In genomic region chr22:35470903-35471321, GRCh38 we compare ENCODE assay signal across 15 cellular contexts.
DNase-seq lines count a peak whose midpoint lies in the region; ATAC-seq and TF ChIP-seq lines count a peak whose summit lies in the region.
"Had no signal": no experiment of that assay in that cellular context is flagged by ENCODE, and none has a peak within 500 bp of the region (broad histone marks: within the 10 kb centered on the region; RNA-seq: fewer than 3 reads in every experiment).

No MANE protein-coding gene starts in this region.

- H3K27ac ChIP-seq in GM23338 (ENCODE audit: low read depth) (no peak overlapping the region), IMR-90 (ENCODE audit: insufficient read depth, low read length) (no peak overlapping the region), mesenchymal stem cell (ENCODE audit: low read length, poor library complexity, severe bottlenecking) (no peak overlapping the region), adrenal gland (peak overlapping the region in 1 of 5 donors; percentile 62)
- H3K27ac ChIP-seq in naive thymus-derived CD4-positive, alpha-beta T cell (ENCODE audit: low read depth, low read length), result no peak overlapping the region
- H3K27ac ChIP-seq: esophagus squamous epithelium had no signal

- in situ Hi-C loops in IMR-90 (cut with MboI; ENCODE audit: low sequenced_read_pairs), result no loop called here

- H2AFZ ChIP-seq in GM23338 (no peak overlapping the region), IMR-90 (replicated peaks; ENCODE audit: low read length, poor library complexity) (peak overlapping the region; percentile 65), mesenchymal stem cell (ENCODE audit: low read depth, low read length) (no peak overlapping the region)

- dilution Hi-C loops in IMR-90 (cut with HindIII; ENCODE audit: low sequenced_read_pairs, unreplicated experiment), result no loop called here

- H3K79me1 ChIP-seq in IMR-90 (ENCODE audit: low read depth in 1 of 2, low read length in 2 of 2) (no peaks in the 10 kb centered on the region), mesenchymal stem cell (replicated peaks; ENCODE audit: low read length, poor library complexity, severe bottlenecking) (no peaks in the 10 kb centered on the region)

- peak; percentile 37 to 38; a peak in 3 of 4 replicates for TF ChIP-seq CTCF in GM23338 (conservative IDR thresholded peaks at IDR 0.05; ENCODE audit: low read depth in 2 of 2)
- TF ChIP-seq CTCF in IMR-90 (conservative IDR thresholded peaks at IDR 0.05; ENCODE audit: low read depth, low read length), result peak; percentile 18; the same call in 1 of the 2 replicates
- TF ChIP-seq CTCF in WTC11 (IDR thresholded peaks at IDR 0.05), result no peak
- no peak for TF ChIP-seq CTCF in adrenal gland (IDR thresholded peaks at IDR 0.05)

- H4K8ac ChIP-seq in IMR-90 (ENCODE audit: low read depth in 2 of 2, low read length in 2 of 2) (no peak overlapping the region; a peak in 1 of 4 replicates), mesenchymal stem cell (ENCODE audit: low read length) (peak overlapping the region; percentile 27)

- WGBS in IMR-90 (ENCODE audit: extremely low coverage in 2 of 2, insufficient read length in 1 of 2), 2 experiments, result no CpG with 5 or more reads among the region's 6 CpGs
- WGBS in mesenchymal stem cell, result 60% methylated on average over 5 of the region's 6 CpGs
- 84 to 93% (median 87%) methylated on average over 6 of the region's 6 CpGs for WGBS in adrenal gland, 4 donors

- no peak for ATAC-seq in GM23338
- ATAC-seq in IMR-90 (ENCODE audit: low read depth), result no peak
- ATAC-seq in WTC11, result peak; percentile 59
- no peak for ATAC-seq in naive thymus-derived CD4-positive, alpha-beta T cell
- no peak for ATAC-seq in GM21619 (IDR thresholded peaks at IDR 0.05; ENCODE audit: unreplicated experiment)
- ATAC-seq: left colon had no signal

- no peak overlapping the region for H3K27ac Mint-ChIP-seq in GM23338
- no peak overlapping the region for H3K27ac Mint-ChIP-seq in WTC11
- no peak overlapping the region for H3K27ac Mint-ChIP-seq in naive thymus-derived CD4-positive, alpha-beta T cell

- no peak for TF ChIP-seq RAD21 in IMR-90 (IDR thresholded peaks at IDR 0.05; ENCODE audit: low read length)

- H3K4me2 ChIP-seq in GM23338, result no peak overlapping the region
- H3K4me2 ChIP-seq in IMR-90 (ENCODE audit: low read depth, low read length), result no peak overlapping the region
- H3K4me2 ChIP-seq in mesenchymal stem cell (ENCODE audit: low read length, poor library complexity, severe bottlenecking), result no peak overlapping the region

- H2BK5ac ChIP-seq in IMR-90 (ENCODE audit: low read depth, low read length, poor library complexity, severe bottlenecking) (no peak overlapping the region), mesenchymal stem cell (ENCODE audit: low read depth, low read length, poor library complexity, severe bottlenecking) (no peak overlapping the region)

- H3K23ac ChIP-seq in IMR-90 (ENCODE audit: low read depth, low read length), result peak overlapping the region; percentile 59; the same call in 1 of the 2 replicates
- no peak overlapping the region for H3K23ac ChIP-seq in mesenchymal stem cell (ENCODE audit: low read length in 2 of 2)

- no peak overlapping the region for H4K5ac ChIP-seq in IMR-90 (ENCODE audit: low read depth, low read length)

- H2AK5ac ChIP-seq in IMR-90 (ENCODE audit: low read depth, low read length) (peak overlapping the region; percentile 69; the same call in 1 of the 2 replicates), mesenchymal stem cell (ENCODE audit: low read length, severe bottlenecking) (no peak overlapping the region)

- H2BK15ac ChIP-seq in IMR-90 (ENCODE audit: low read depth, low read length) (no peak overlapping the region), mesenchymal stem cell (ENCODE audit: low read depth, poor library complexity, severe bottlenecking) (peak overlapping the region; percentile 96)

- no peak overlapping the region for H3K56ac ChIP-seq in IMR-90 (ENCODE audit: extremely low read depth, insufficient read depth, low read length)

- H3K27me3 ChIP-seq in GM23338 (ENCODE audit: insufficient read depth) (no peaks in the 10 kb centered on the region), IMR-90 (ENCODE audit: control insufficient read depth, insufficient read depth, low read length) (no peaks in the 10 kb centered on the region), mesenchymal stem cell (ENCODE audit: control insufficient read depth in 1 of 2, insufficient read depth in 1 of 2, low read length in 2 of 2) (peaks cover 0 to 9% of the 10 kb centered on the region in 2 experiments), adrenal gland (no peaks in the 10 kb centered on the region)
- H3K27me3 ChIP-seq in naive thymus-derived CD4-positive, alpha-beta T cell (ENCODE audit: control insufficient read depth in 2 of 2, insufficient read depth in 2 of 2, low read length in 2 of 2), result no peaks in the 10 kb centered on the region
- H3K27me3 ChIP-seq: esophagus squamous epithelium had no signal

- H2BK120ac ChIP-seq in IMR-90 (ENCODE audit: low read depth, low read length) (peak overlapping the region; percentile 46; the same call in 1 of the 2 replicates), mesenchymal stem cell (ENCODE audit: low read depth, low read length) (peak overlapping the region; percentile 42)

- H3K36me3 ChIP-seq in GM23338 (ENCODE audit: insufficient read depth) (0 out of 2 replicates have a peak, but pooled peaks cover 5% of the 10 kb centered on the region), IMR-90 (ENCODE audit: control insufficient read depth, insufficient read depth, low read length) (no peaks in the 10 kb centered on the region), mesenchymal stem cell (ENCODE audit: control insufficient read depth in 1 of 2, insufficient read depth in 2 of 2, low read depth in 1 of 2, low read length in 2 of 2) (no peaks in the 10 kb centered on the region), adrenal gland (replicated peaks in 1 of 2) (no peaks in the 10 kb centered on the region)
- no peaks in the 10 kb centered on the region for H3K36me3 ChIP-seq in naive thymus-derived CD4-positive, alpha-beta T cell (ENCODE audit: control insufficient read depth in 2 of 3, insufficient read depth in 3 of 3, low read length in 3 of 3)
- H3K36me3 ChIP-seq: esophagus squamous epithelium had no signal

- H3K4me1 ChIP-seq in GM23338 (ENCODE audit: insufficient read depth), result no peaks in the 10 kb centered on the region; the same call in 1 of the 2 replicates
- peaks cover 7% of the 10 kb centered on the region for H3K4me1 ChIP-seq in IMR-90 (ENCODE audit: control insufficient read depth, insufficient read depth, low read length)
- peaks cover 12% of the 10 kb centered on the region for H3K4me1 ChIP-seq in mesenchymal stem cell (ENCODE audit: control insufficient read depth, insufficient read depth, low read depth, low read length)
- H3K4me1 ChIP-seq in adrenal gland (replicated peaks in 1 of 2), result peaks cover 9 to 16% of the 10 kb centered on the region in 2 donors
- no peaks in the 10 kb centered on the region for H3K4me1 ChIP-seq in naive thymus-derived CD4-positive, alpha-beta T cell (ENCODE audit: control insufficient read depth in 2 of 2, insufficient read depth in 2 of 2, low read length in 2 of 2)

- H2BK20ac ChIP-seq in IMR-90 (ENCODE audit: low read depth, low read length), result peak overlapping the region; percentile 3; the same call in 1 of the 2 replicates

- H3K9ac ChIP-seq in IMR-90 (ENCODE audit: low read depth, low read length), result no peak overlapping the region
- no peak overlapping the region for H3K9ac ChIP-seq in mesenchymal stem cell (ENCODE audit: low read length)

- H2BK12ac ChIP-seq in mesenchymal stem cell (ENCODE audit: low read length in 2 of 2), result peak overlapping the region; percentile 33 to 57

- H4K20me1 ChIP-seq in GM23338 (replicated peaks; ENCODE audit: insufficient read depth) (no peaks in the 10 kb centered on the region), IMR-90 (ENCODE audit: insufficient read depth, low read length) (no peaks in the 10 kb centered on the region)

- H3F3A ChIP-seq in GM23338 (replicated peaks; ENCODE audit: low read depth), result 0 out of 2 replicates have a peak, but pooled peaks cover 2% of the 10 kb centered on the region

- H3K9me2 ChIP-seq in GM23338 (ENCODE audit: insufficient read depth), result no peaks in the 10 kb centered on the region

- peak overlapping the region; percentile 71 for H2AK9ac ChIP-seq in IMR-90 (replicated peaks; ENCODE audit: low read depth, low read length, poor library complexity)

- intact Hi-C loops in IMR-90 (cut with micrococcal nuclease) (no loop called here), adrenal gland (cut with DNase I) (no loop called here)
- intact Hi-C loops in naive thymus-derived CD4-positive, alpha-beta T cell (cut with micrococcal nuclease), result no loop called here

- H3K4ac ChIP-seq in IMR-90 (ENCODE audit: low read depth, low read length), result peak overlapping the region; percentile 34
- H3K4ac ChIP-seq in mesenchymal stem cell (ENCODE audit: low read depth in 1 of 2, low read length in 2 of 2), result peak overlapping the region in 1 of 2 experiments; percentile 68

- H3K4me3 Mint-ChIP-seq in GM23338, result no peak overlapping the region
- H3K4me3 Mint-ChIP-seq in WTC11, result no peak overlapping the region
- H3K4me3 Mint-ChIP-seq in naive thymus-derived CD4-positive, alpha-beta T cell, result no peak overlapping the region

- TF ChIP-seq POLR2A in IMR-90 (IDR thresholded peaks at IDR 0.05; ENCODE audit: low read depth, low read length) (no peak), adrenal gland (IDR thresholded peaks at IDR 0.05) (no peak)

- H4K91ac ChIP-seq in IMR-90 (ENCODE audit: insufficient read depth, low read depth, low read length) (peak overlapping the region; percentile 41), mesenchymal stem cell (ENCODE audit: low read length) (peak overlapping the region; percentile 7)

- no peaks in the 10 kb centered on the region for H3K79me2 ChIP-seq in GM23338 (replicated peaks; ENCODE audit: insufficient read depth)

- POLR2A ChIA-PET in IMR-90 (lab: Charles Lee; ENCODE audit: unreplicated experiment), result no interaction called here
- POLR2A ChIA-PET in WTC11 (lab: Charles Lee), result no interaction called here
- POLR2A ChIA-PET in naive thymus-derived CD4-positive, alpha-beta T cell (lab: Charles Lee), result no interaction called here

- H3K36me3 Mint-ChIP-seq in GM23338 (ENCODE audit: low read depth), result peaks cover 21% of the 10 kb centered on the region
- peaks cover 25% of the 10 kb centered on the region for H3K36me3 Mint-ChIP-seq in WTC11
- peaks cover 0 to 17% (median 12%) of the 10 kb centered on the region in 5 donors for H3K36me3 Mint-ChIP-seq in naive thymus-derived CD4-positive, alpha-beta T cell

- peaks cover 16% of the 10 kb centered on the region for H3K9me3 Mint-ChIP-seq in GM23338
- peaks cover 17% of the 10 kb centered on the region for H3K9me3 Mint-ChIP-seq in WTC11
- H3K9me3 Mint-ChIP-seq in naive thymus-derived CD4-positive, alpha-beta T cell, result peaks cover 0 to 4% (median 0%) of the 10 kb centered on the region in 11 donors

- BruUV-seq in IMR-90 (replicated peaks; lab: Mats Ljungman, UMichigan), result no TSS peak

- H3K14ac ChIP-seq in IMR-90 (replicated peaks; ENCODE audit: low read depth, low read length) (peak overlapping the region; percentile 68; the same call in 1 of the 2 replicates), mesenchymal stem cell (ENCODE audit: low read length in 2 of 2) (no peak overlapping the region)

- H3K9me3 ChIP-seq in IMR-90 (ENCODE audit: control insufficient read depth, insufficient read depth, low read length) (no peaks in the 10 kb centered on the region), mesenchymal stem cell (ENCODE audit: control insufficient read depth, low read length) (no peaks in the 10 kb centered on the region), adrenal gland (replicated peaks in 1 of 3) (no peaks in the 10 kb centered on the region)
- H3K9me3 ChIP-seq in naive thymus-derived CD4-positive, alpha-beta T cell (ENCODE audit: control insufficient read depth in 2 of 3, low read length in 3 of 3), result no peaks in the 10 kb centered on the region
- H3K9me3 ChIP-seq: esophagus squamous epithelium had no signal

- H3K27me3 Mint-ChIP-seq in GM23338 (ENCODE audit: insufficient read depth, low read depth, poor library complexity), result peaks cover 2% of the 10 kb centered on the region
- no peaks in the 10 kb centered on the region for H3K27me3 Mint-ChIP-seq in WTC11 (ENCODE audit: low read depth)
- peaks cover 0 to 9% (median 2%) of the 10 kb centered on the region in 5 donors for H3K27me3 Mint-ChIP-seq in naive thymus-derived CD4-positive, alpha-beta T cell

- peaks cover 3% of the 10 kb centered on the region; the same call in 1 of the 2 replicates for H3K9me1 ChIP-seq in IMR-90 (ENCODE audit: insufficient read depth, low read length)

- H3K4me1 Mint-ChIP-seq in GM23338, result peaks cover 10% of the 10 kb centered on the region
- H3K4me1 Mint-ChIP-seq in WTC11, result peaks cover 8% of the 10 kb centered on the region
- peaks cover 0 to 3% (median 0%) of the 10 kb centered on the region in 7 donors for H3K4me1 Mint-ChIP-seq in naive thymus-derived CD4-positive, alpha-beta T cell

- CTCF ChIA-PET in IMR-90 (lab: Yijun Ruan, JAX), result interaction anchor here (0.5 kb wide), 1 partner anchor 622 kb away, joined by 4 read pairs; no protein-coding TSS in a partner anchor
- CTCF ChIA-PET in WTC11 (lab: Charles Lee), result no interaction called here
- CTCF ChIA-PET in naive thymus-derived CD4-positive, alpha-beta T cell (lab: Charles Lee), result no interaction called here

- H3K4me3 ChIP-seq in GM23338 (no peak overlapping the region), IMR-90 (ENCODE audit: insufficient read depth, low read depth, low read length) (no peak overlapping the region), mesenchymal stem cell (ENCODE audit: insufficient read depth in 1 of 2, low read depth in 1 of 2, low read length in 2 of 2) (no peak overlapping the region), adrenal gland (no peak overlapping the region)
- H3K4me3 ChIP-seq in naive thymus-derived CD4-positive, alpha-beta T cell (ENCODE audit: low read length), result no peak overlapping the region
- H3K4me3 ChIP-seq: esophagus squamous epithelium had no signal

- H3K18ac ChIP-seq in IMR-90 (ENCODE audit: low read depth, low read length) (no peak overlapping the region), mesenchymal stem cell (ENCODE audit: low read depth in 1 of 2, low read length in 2 of 2) (peak overlapping the region; percentile 28 to 64)

- DNase-seq in GM23338 (ENCODE audit: low spot score) (peak; percentile 36), IMR-90 (peak; percentile 33), WTC11 (ENCODE audit: low spot score) (no peak), mesenchymal stem cell (peak; percentile 46), adrenal gland (no peak), AG08396 (ENCODE audit: low spot score) (no peak)
- DNase-seq in naive thymus-derived CD4-positive, alpha-beta T cell, result no peak
- DNase-seq: activated gamma-delta T cell treated with Interleukin-2 at 50 U/mL for 16 hours; C1 segment of cervical spinal cord; esophagus squamous epithelium; hippocampal formation; left colon; stimulated activated CD4-positive, alpha-beta T cell treated with anti-CD3 and anti-CD28 coated beads, Interleukin-15, amount 100 ng/mL, for 24 hours; substantia nigra had no signal

Comparison
In these comparisons a context has a peak if more than half of its experiments do, and no peak if none do; other contexts are left out.
1. DNase-seq: peak in GM23338 (single experiment), IMR-90 (single experiment) and mesenchymal stem cell (single experiment); none in WTC11 (single experiment), adrenal gland (0 of 7), AG08396 (single experiment) and naive thymus-derived CD4-positive, alpha-beta T cell (0 of 9).
2. CTCF ChIP-seq: peak in GM23338 (2 of 2) and IMR-90 (single experiment); none in WTC11 (single experiment) and adrenal gland (0 of 6).